ENCODE assay signal across 8 cellular contexts in genomic region chr5:177963966-177964365, GRCh38. TPM values are rescaled to one million over a fixed set of nuclear protein-coding genes. Genes with fewer than 3 reads are reported as not detected.
"Had no signal": no experiment of that assay in that cellular context is flagged by ENCODE, and none has a peak within 500 bp of the region (broad histone marks: within the 10 kb centered on the region; RNA-seq: fewer than 3 reads in every experiment).

No MANE protein-coding gene starts in this region.

- H3K27ac Mint-ChIP-seq: GM23338, H9, IgD-negative memory B cell had no signal

- H3K9me3 Mint-ChIP-seq: IgD-negative memory B cell had no signal

- H3K27ac ChIP-seq: HL-60 had no signal

- H3K4me3 Mint-ChIP-seq: GM23338, H9, IgD-negative memory B cell had no signal

- ATAC-seq: GM23338, HepG2 had no signal

- H3K27me3 Mint-ChIP-seq: IgD-negative memory B cell had no signal

- H3K4me3 ChIP-seq: GM23338 had no signal

- DNase-seq: H9, HCEC 1CT had no signal

RNA-seq across cellular contexts. Expression of gene PROP1, which starts 32.1 kb away (rescaled TPM):
- total RNA-seq: GM23338, H1, H9, HepG2, HT1080 had no signal
- polyA plus RNA-seq: GM23338, H1, HepG2, IgD-negative memory B cell had no signal
